ENCODE assay signal across 8 cellular contexts in the genomic region with DNA sequence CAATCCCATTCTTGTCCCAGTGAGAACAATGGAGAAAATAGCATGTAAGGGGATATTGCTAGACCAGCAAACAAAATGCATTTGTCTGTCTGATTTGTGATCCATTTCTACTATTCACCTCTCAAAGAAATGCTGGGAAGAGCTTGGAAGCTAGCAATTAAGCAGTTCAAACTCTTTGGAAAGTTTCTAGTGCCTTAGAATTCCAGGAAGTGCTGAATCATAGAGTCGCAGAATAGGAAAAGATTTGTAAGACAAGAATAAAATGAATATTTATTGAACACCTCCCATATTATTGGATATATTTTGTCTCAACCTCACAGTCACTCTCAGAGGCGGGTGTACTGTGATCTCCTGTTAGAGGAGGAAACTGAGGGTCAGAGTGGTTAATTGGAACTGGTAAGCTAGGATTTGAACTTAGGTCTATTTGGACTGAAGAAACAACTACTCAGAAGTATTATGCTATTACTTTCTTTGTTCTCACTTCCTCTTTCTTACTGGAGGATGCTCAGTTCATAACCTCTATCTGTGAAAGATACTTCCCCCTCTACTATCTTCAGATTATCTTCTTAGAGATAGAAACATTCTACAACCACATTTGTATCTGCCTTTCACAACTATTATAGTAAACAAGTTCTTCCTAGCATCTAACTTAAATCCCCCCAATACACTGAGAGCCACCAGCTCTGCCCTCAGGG.
DNase-seq lines count a peak whose midpoint lies in the region; ATAC-seq and TF ChIP-seq lines count a peak whose summit lies in the region.
"Had no signal": no experiment of that assay in that cellular context is flagged by ENCODE, and none has a peak within 500 bp of the region (broad histone marks: within the 10 kb centered on the region; RNA-seq: fewer than 3 reads in every experiment).

No MANE protein-coding gene starts in this region.

- H3K36me3 ChIP-seq in suprapubic skin, result no peaks in the 10 kb centered on the region

- no peak overlapping the region for H3K4me3 ChIP-seq in suprapubic skin

- peak; percentile 56 for DNase-seq in SIG-M5 (lab: John Stamatoyannopoulos, UW)
- no peak for DNase-seq in suprapubic skin (ENCODE audit: low spot score in 2 of 2)
- no peak for DNase-seq in NCI-H1417 treated with DMSO at 0.1 percent for 48 hours (lab: John Stamatoyannopoulos, UW)
- no peak for DNase-seq in foreskin keratinocyte
- DNase-seq in NCI-H1436 treated with DMSO at 0.1 percent for 48 hours (lab: John Stamatoyannopoulos, UW), result no peak
- DNase-seq: activated CD4-positive, alpha-beta T cell treated with anti-CD3 and anti-CD28 coated beads for 36 hours had no signal

- H3K27me3 ChIP-seq in suprapubic skin (no peaks in the 10 kb centered on the region), foreskin keratinocyte (no peaks in the 10 kb centered on the region)

- no peaks in the 10 kb centered on the region for H3K9me3 ChIP-seq in suprapubic skin

- TF ChIP-seq POLR2A in suprapubic skin (IDR thresholded peaks at IDR 0.05), result no peak

- TF ChIP-seq CTCF in suprapubic skin (IDR thresholded peaks at IDR 0.05) (no peak), foreskin keratinocyte (conservative IDR thresholded peaks at IDR 0.05) (no peak)

- WGBS in suprapubic skin, result 57% methylated on average over 2 of the region's 2 CpGs

- ATAC-seq in GM19395 (IDR thresholded peaks at IDR 0.05; ENCODE audit: unreplicated experiment), result peak; percentile 94
- ATAC-seq in HG02981 (IDR thresholded peaks at IDR 0.05; ENCODE audit: unreplicated experiment), result peak; percentile 81
- ATAC-seq in foreskin keratinocyte, result no peak
- ATAC-seq: activated CD4-positive, alpha-beta T cell treated with anti-CD3 and anti-CD28 coated beads for 36 hours had no signal

- peaks cover 45% of the 10 kb centered on the region for H3K4me1 ChIP-seq in suprapubic skin
- peaks cover 5% of the 10 kb centered on the region for H3K4me1 ChIP-seq in foreskin keratinocyte

- TF ChIP-seq EP300 in suprapubic skin (IDR thresholded peaks at IDR 0.05), result no peak

- peak overlapping the region; percentile 17 for H3K27ac ChIP-seq in suprapubic skin
- no peak overlapping the region for H3K27ac ChIP-seq in foreskin keratinocyte
